9 cellular contexts compared by ENCODE assay signal in genomic region chr1:65235867-65236805, GRCh38.
DNase-seq lines count a peak whose midpoint lies in the region; ATAC-seq and TF ChIP-seq lines count a peak whose summit lies in the region.
"Had no signal": no experiment of that assay in that cellular context is flagged by ENCODE, and none has a peak within 500 bp of the region (broad histone marks: within the 10 kb centered on the region; RNA-seq: fewer than 3 reads in every experiment).

No MANE protein-coding gene starts in this region.

- H3K9me3 ChIP-seq in cardiac muscle cell (ENCODE audit: low read depth) = no peaks in the 10 kb centered on the region
- H3K9me3 ChIP-seq in right cardiac atrium (ENCODE audit: control insufficient read depth, low read length) = no peaks in the 10 kb centered on the region

- peaks cover 0 to 16% (median 12%) of the 10 kb centered on the region in 3 donors for H3K9me3 Mint-ChIP-seq in T-cell
- H3K9me3 Mint-ChIP-seq: activated naive CD4-positive, alpha-beta T cell treated with anti-CD3 and anti-CD28 coated beads, Interleukin-2, amount 50 U/mL, for 24 hours had no signal

- peak; percentile 52 for TF ChIP-seq CTCF in cardiac muscle cell (IDR thresholded peaks at IDR 0.05; ENCODE audit: low read depth, low read length)

- WGBS in right cardiac atrium = 57% methylated on average over 3 of the region's 3 CpGs

- intact Hi-C loops in right cardiac atrium (cut with DNase I) (loop anchor here in 2 of 4 donors (5.0 kb wide), 1 partner anchor 451 kb away; no protein-coding TSS in a partner anchor), head of caudate nucleus (cut with DNase I) (no loop called here)

- peaks cover 10 to 17% of the 10 kb centered on the region in 2 donors for H3K27me3 Mint-ChIP-seq in T-cell

- H3K4me1 ChIP-seq in cardiac muscle cell (ENCODE audit: low read depth) = peaks cover 6% of the 10 kb centered on the region
- no peaks in the 10 kb centered on the region for H3K4me1 ChIP-seq in right cardiac atrium (ENCODE audit: control insufficient read depth, insufficient read depth, low read length)

- H3K4me1 Mint-ChIP-seq in T-cell = no peaks in the 10 kb centered on the region

- POLR2A ChIA-PET in T-cell (lab: Charles Lee) = interaction anchor here in 1 of 2 donors (0.7 kb wide), 1 partner anchor 42 kb away, joined by 3 read pairs; no protein-coding TSS in a partner anchor

- H3K36me3 Mint-ChIP-seq in T-cell = no peaks in the 10 kb centered on the region
- H3K36me3 Mint-ChIP-seq: activated naive CD4-positive, alpha-beta T cell treated with anti-CD3 and anti-CD28 coated beads, Interleukin-2, amount 50 U/mL, for 24 hours had no signal

- no peak overlapping the region for H3K27ac Mint-ChIP-seq in T-cell
- H3K27ac Mint-ChIP-seq: activated naive CD4-positive, alpha-beta T cell treated with anti-CD3 and anti-CD28 coated beads, Interleukin-2, amount 50 U/mL, for 24 hours had no signal

- CTCF ChIA-PET in T-cell (lab: Charles Lee) = interaction anchor here (0.6 to 2.1 kb wide), 17 partner anchors 30 to 1526 kb away, joined by 3 to 28 read pairs (median 3); partner anchors contain the start of genes LEPR (in 1 of the 2) and LEPROT (in 1 of the 2)

- H3K4me3 ChIP-seq in cardiac muscle cell = no peak overlapping the region
- no peak overlapping the region for H3K4me3 ChIP-seq in right cardiac atrium (ENCODE audit: low read length)

- no peaks in the 10 kb centered on the region for H3K36me3 ChIP-seq in cardiac muscle cell

- H3K27me3 ChIP-seq in cardiac muscle cell (no peaks in the 10 kb centered on the region), right cardiac atrium (ENCODE audit: control insufficient read depth, insufficient read depth) (no peaks in the 10 kb centered on the region)

- DNase-seq in cardiac muscle cell (ENCODE audit: low read depth in 1 of 2, low spot score in 1 of 2) (peak; percentile 66 to 69), right cardiac atrium (no peak), NCI-H187 (lab: John Stamatoyannopoulos, UW) (peak; percentile 10 to 16), amniotic epithelial cell (ENCODE audit: low read depth) (peak; percentile 60), left kidney (ENCODE audit: low read depth, low spot score) (peak; percentile 79), T-cell (no peak), head of caudate nucleus (no peak)

- no peak overlapping the region for H3K4me3 Mint-ChIP-seq in T-cell
- H3K4me3 Mint-ChIP-seq: activated naive CD4-positive, alpha-beta T cell treated with anti-CD3 and anti-CD28 coated beads, Interleukin-2, amount 50 U/mL, for 24 hours had no signal

- H3K27ac ChIP-seq in cardiac muscle cell (no peak overlapping the region), right cardiac atrium (ENCODE audit: low read length) (no peak overlapping the region)

- ATAC-seq in right cardiac atrium = no peak
- ATAC-seq in T-cell (replicated peaks in 1 of 4) = no peak
- no peak for ATAC-seq in HG02571 (IDR thresholded peaks at IDR 0.05; ENCODE audit: unreplicated experiment)

Comparison
In these comparisons a context has a peak if more than half of its experiments do, and no peak if none do; other contexts are left out.
1. DNase-seq: peak in cardiac muscle cell (2 of 2), NCI-H187 (2 of 2), amniotic epithelial cell (single experiment) and left kidney (single experiment); none in right cardiac atrium (0 of 3), T-cell (0 of 34) and head of caudate nucleus (0 of 42).